17 cellular contexts compared by ENCODE assay signal in genomic region chr1:150852731-150853130, GRCh38. TPM values are rescaled to one million over a fixed set of nuclear protein-coding genes. Genes with fewer than 3 reads are reported as not detected.
DNase-seq lines count a peak whose midpoint lies in the region; ATAC-seq and TF ChIP-seq lines count a peak whose summit lies in the region.
"Not testable (repeated sequence)": the region's sequence is repeated elsewhere in the genome, so short reads cannot be mapped to it uniquely, and the experiment has no call there.
"Had no signal": no experiment of that assay in that cellular context is flagged by ENCODE, and none has a peak within 500 bp of the region (broad histone marks: within the 10 kb centered on the region; RNA-seq: fewer than 3 reads in every experiment).

No MANE protein-coding gene starts in this region.

- not testable (repeated sequence) for ATAC-seq in activated CD8-positive, alpha-beta T cell treated with anti-CD3 and anti-CD28 coated beads, Interleukin-2, amount 10 ng/mL, durations not matched to agents 7 days and 5 days
- ATAC-seq in right lobe of liver: peak in 2 of 4 donors; percentile 43 to 50

- POLR2A ChIA-PET in Caco-2 (lab: Charles Lee); activated CD8-positive, alpha-beta T cell treated with anti-CD3 and anti-CD28 coated beads, Interleukin-2, amount 10 ng/mL, durations not matched to agents 7 days and 5 days (lab: Charles Lee): not testable (repeated sequence)

- WGBS in right lobe of liver (ENCODE audit: insufficient coverage, low coverage, low lambda C conversion rate, missing lambda C conversion rate): 53% methylated on average over 3 of the region's 3 CpGs

- not testable (repeated sequence) for H3K4me3 ChIP-seq in Caco-2 (ENCODE audit: low read depth, low read length); right lobe of liver
- H3K4me3 ChIP-seq in NB4 (ENCODE audit: low read depth, low read length): peak overlapping the region; percentile 49
- H3K4me3 ChIP-seq in neutrophil (ENCODE audit: low read depth in 1 of 2, low read length in 1 of 2): peak overlapping the region in 1 of 2 experiments; percentile 39

- H3K36me3 ChIP-seq in Caco-2 (ENCODE audit: control insufficient read depth, insufficient read depth, low read length): not testable (repeated sequence)
- H3K36me3 ChIP-seq in right lobe of liver: peaks cover 0 to 27% (median 3%) of the 10 kb centered on the region in 4 donors
- H3K36me3 ChIP-seq in neutrophil: peaks cover 15% of the 10 kb centered on the region

- CTCF ChIA-PET in Caco-2 (lab: Charles Lee): interaction anchor here (0.5 to 0.6 kb wide), 2 partner anchors 10 to 27 kb away, joined by 3 read pairs; no protein-coding TSS in a partner anchor
- CTCF ChIA-PET in activated CD8-positive, alpha-beta T cell treated with anti-CD3 and anti-CD28 coated beads, Interleukin-2, amount 10 ng/mL, durations not matched to agents 7 days and 5 days (lab: Charles Lee): not testable (repeated sequence)

- intact Hi-C loops in Caco-2 (cut with micrococcal nuclease; ENCODE audit: unreplicated experiment): loop anchor here (1.0 to 5.0 kb wide), 2 partner anchors 70 to 127 kb away; no protein-coding TSS in a partner anchor
- intact Hi-C loops in dendritic cell treated with granulocyte-macrophage colony-stimulating factor and Interleukin-4, amounts not matched to agents 40 ng/mL and 50 ng/mL, for 4 days (cut with micrococcal nuclease); right lobe of liver (cut with DNase I): not testable (repeated sequence)

- not testable (repeated sequence) for H3K4me3 Mint-ChIP-seq in Caco-2 (ENCODE audit: unreplicated experiment); activated CD8-positive, alpha-beta T cell treated with anti-CD3 and anti-CD28 coated beads, Interleukin-2, amount 10 ng/mL, durations not matched to agents 7 days and 5 days
- peak overlapping the region; percentile 26 for H3K4me3 Mint-ChIP-seq in dendritic cell treated with granulocyte-macrophage colony-stimulating factor and Interleukin-4, amounts not matched to agents 40 ng/mL and 50 ng/mL, for 4 days

- H3K27ac Mint-ChIP-seq in Caco-2 (ENCODE audit: unreplicated experiment): peak overlapping the region; percentile 68
- H3K27ac Mint-ChIP-seq in activated CD8-positive, alpha-beta T cell treated with anti-CD3 and anti-CD28 coated beads, Interleukin-2, amount 10 ng/mL, durations not matched to agents 7 days and 5 days: peak overlapping the region; percentile 20
- H3K27ac Mint-ChIP-seq in dendritic cell treated with granulocyte-macrophage colony-stimulating factor and Interleukin-4, amounts not matched to agents 40 ng/mL and 50 ng/mL, for 4 days: peak overlapping the region; percentile 76

- H3K4me1 ChIP-seq in Caco-2: not testable (repeated sequence)
- peaks cover 0 to 18% (median 0%) of the 10 kb centered on the region in 4 donors for H3K4me1 ChIP-seq in right lobe of liver
- H3K4me1 ChIP-seq in neutrophil (ENCODE audit: control insufficient read depth in 1 of 2, insufficient read depth in 1 of 2, low read depth in 1 of 2, low read length in 1 of 2): peaks cover 19 to 22% of the 10 kb centered on the region in 2 experiments

- not testable (repeated sequence) for TF ChIP-seq POLR2A in NB4 (IDR thresholded peaks at IDR 0.05; ENCODE audit: extremely low read depth, insufficient read length); right lobe of liver (IDR thresholded peaks at IDR 0.05)

- H3K9me3 Mint-ChIP-seq in Caco-2 (ENCODE audit: unreplicated experiment): peaks cover 12% of the 10 kb centered on the region
- H3K9me3 Mint-ChIP-seq in activated CD8-positive, alpha-beta T cell treated with anti-CD3 and anti-CD28 coated beads, Interleukin-2, amount 10 ng/mL, durations not matched to agents 7 days and 5 days (ENCODE audit: insufficient read depth); dendritic cell treated with granulocyte-macrophage colony-stimulating factor and Interleukin-4, amounts not matched to agents 40 ng/mL and 50 ng/mL, for 4 days: not testable (repeated sequence)

- H3K9me3 ChIP-seq in Caco-2, right lobe of liver, neutrophil: not testable (repeated sequence)

- H3K27ac ChIP-seq in right lobe of liver (peak overlapping the region in 2 of 3 donors; percentile 28 to 38), neutrophil (peak overlapping the region; percentile 76)

- BruUV-seq in Caco-2 (replicated peaks; lab: Mats Ljungman, UMichigan): not testable (repeated sequence)

- TF ChIP-seq CTCF in Caco-2 (IDR thresholded peaks at IDR 0.05; ENCODE audit: insufficient read depth in 1 of 2, low read depth in 1 of 2, low read length in 1 of 2, severe bottlenecking in 1 of 2, unreplicated experiment in 1 of 2); NB4 (IDR thresholded peaks at IDR 0.05; ENCODE audit: low read depth, low read length); right lobe of liver (IDR thresholded peaks at IDR 0.05); neutrophil (IDR thresholded peaks at IDR 0.05): not testable (repeated sequence)

- H3K27me3 Mint-ChIP-seq in Caco-2 (ENCODE audit: insufficient read depth, unreplicated experiment); activated CD8-positive, alpha-beta T cell treated with anti-CD3 and anti-CD28 coated beads, Interleukin-2, amount 10 ng/mL, durations not matched to agents 7 days and 5 days (ENCODE audit: low read depth); dendritic cell treated with granulocyte-macrophage colony-stimulating factor and Interleukin-4, amounts not matched to agents 40 ng/mL and 50 ng/mL, for 4 days: not testable (repeated sequence)

- H3K27me3 ChIP-seq in Caco-2 (replicated peaks; ENCODE audit: control insufficient read depth, insufficient read depth, low read length); right lobe of liver; neutrophil: not testable (repeated sequence)

- H3K4me1 Mint-ChIP-seq in Caco-2 (ENCODE audit: low read depth, unreplicated experiment); activated CD8-positive, alpha-beta T cell treated with anti-CD3 and anti-CD28 coated beads, Interleukin-2, amount 10 ng/mL, durations not matched to agents 7 days and 5 days (ENCODE audit: low read depth): not testable (repeated sequence)
- H3K4me1 Mint-ChIP-seq in dendritic cell treated with granulocyte-macrophage colony-stimulating factor and Interleukin-4, amounts not matched to agents 40 ng/mL and 50 ng/mL, for 4 days (ENCODE audit: low read depth): peaks cover 22% of the 10 kb centered on the region

- not testable (repeated sequence) for DNase-seq in Caco-2; activated CD8-positive, alpha-beta T cell treated with anti-CD3 and anti-CD28 coated beads, Interleukin-2, amount 10 ng/mL, durations not matched to agents 7 days and 5 days; right lobe of liver
- DNase-seq in NB4 (ENCODE audit: low read depth) (peak; percentile 75), SKM-1 (lab: John Stamatoyannopoulos, UW; ENCODE audit: unreplicated experiment) (peak; percentile 83)

- peaks cover 36% of the 10 kb centered on the region for H3K36me3 Mint-ChIP-seq in Caco-2 (ENCODE audit: insufficient read depth, unreplicated experiment)
- peaks cover 53% of the 10 kb centered on the region for H3K36me3 Mint-ChIP-seq in activated CD8-positive, alpha-beta T cell treated with anti-CD3 and anti-CD28 coated beads, Interleukin-2, amount 10 ng/mL, durations not matched to agents 7 days and 5 days (ENCODE audit: low read depth)
- H3K36me3 Mint-ChIP-seq in dendritic cell treated with granulocyte-macrophage colony-stimulating factor and Interleukin-4, amounts not matched to agents 40 ng/mL and 50 ng/mL, for 4 days (ENCODE audit: low read depth): peaks cover 76% of the 10 kb centered on the region

RNA-seq across cellular contexts. Expression of gene ARNT, which starts 23.7 kb away (rescaled TPM):
- total RNA-seq in Caco-2 (2022): 33.8 and 36.1 TPM in 2 replicates
- total RNA-seq in activated CD8-positive, alpha-beta T cell treated with anti-CD3 and anti-CD28 coated beads, Interleukin-2, amount 10 ng/mL, durations not matched to agents 7 days and 5 days: 10 to 100 TPM; 39.8 to 42.1 TPM
- total RNA-seq in right lobe of liver: 10 to 100 TPM; 24.7 to 31.9 (median 27.8) TPM

RNA-seq across cellular contexts. Expression of gene CTXND2, which starts 34.2 kb away (rescaled TPM):
- total RNA-seq in Caco-2 (2022): not detected in 2 replicates
- total RNA-seq in activated CD8-positive, alpha-beta T cell treated with anti-CD3 and anti-CD28 coated beads, Interleukin-2, amount 10 ng/mL, durations not matched to agents 7 days and 5 days: not detected
- not detected for total RNA-seq in right lobe of liver
- total RNA-seq: activated CD4-positive, alpha-beta T cell treated with anti-CD3 and anti-CD28 coated beads, Interleukin-2, amount 10 ng/mL, durations not matched to agents 7 days and 5 days; esophagus mucosa; fibroblast of villous mesenchyme; H7; HT-29; lung; right cardiac atrium; Right ventricle myocardium inferior; thyroid gland; WTC11 had no signal

RNA-seq across cellular contexts. Expression of gene CTSK, which starts 44.7 kb away (rescaled TPM):
- total RNA-seq in Caco-2 (2022) (2.7 and 3.2 TPM in 2 replicates), right lobe of liver (1 to 10 TPM; 1.5 to 3.8 (median 2.6) TPM)
- total RNA-seq in activated CD8-positive, alpha-beta T cell treated with anti-CD3 and anti-CD28 coated beads, Interleukin-2, amount 10 ng/mL, durations not matched to agents 7 days and 5 days: 1 to 10 TPM; 5.9 to 6.4 TPM

Comparison
In these comparisons a context has a peak if more than half of its experiments do, and no peak if none do; other contexts are left out.
1. H3K27ac Mint-ChIP-seq: peak in every context shown above with its lines; median percentile 76 in dendritic cell treated with granulocyte-macrophage colony-stimulating factor and Interleukin-4, amounts not matched to agents 40 ng/mL and 50 ng/mL, for 4 days; 68 in Caco-2; 20 in activated CD8-positive, alpha-beta T cell treated with anti-CD3 and anti-CD28 coated beads, Interleukin-2, amount 10 ng/mL, durations not matched to agents 7 days and 5 days.